ENCODE assay signal across 1 cellular context in genomic region chr17:82751571-82752370, GRCh38.
TF ChIP-seq lines count a peak whose summit lies in the region.

TBCD (plus strand) TSS chr17:82752065; CDS start chr17:82752194, 129 bp downstream.

TF ChIP-seq in K562, 482 proteins besides CTCF, POLR2A, EP300 and RAD21 (continued from another document and continues in another):
- TF ChIP-seq PBX2 (CRISPR knock-in tag; IDR thresholded peaks at IDR 0.05; ENCODE audit: low read depth) (no peak), PBX2 (tag; conservative IDR thresholded peaks at IDR 0.05; ENCODE audit: low read depth) (no peak), ZNF57 (CRISPR knock-in tag; IDR thresholded peaks at IDR 0.05) (no peak), POLR2B (IDR thresholded peaks at IDR 0.05; ENCODE audit: low read depth, partially characterized antibody) (peak; percentile 26), LARP7 (IDR thresholded peaks at IDR 0.05) (no peak), TFAP4 (CRISPR knock-in tag; IDR thresholded peaks at IDR 0.05; ENCODE audit: borderline replicate concordance) (peak; percentile 79), ETS1 (conservative IDR thresholded peaks at IDR 0.05; ENCODE audit: control insufficient read depth, low read depth, low read length) (peak; percentile 33; the same call in 1 of the 2 replicates), TAF1 (IDR thresholded peaks at IDR 0.05; ENCODE audit: control insufficient read depth, extremely low read depth, insufficient read depth, low read length, severe bottlenecking) (no peak), ARID2 (IDR thresholded peaks at IDR 0.05) (no peak), ZNF184 (CRISPR knock-in tag; IDR thresholded peaks at IDR 0.05) (no peak), TFE3 (CRISPR knock-in tag; IDR thresholded peaks at IDR 0.05) (no peak), SAFB (IDR thresholded peaks at IDR 0.05; ENCODE audit: borderline replicate concordance, low read depth, low read length) (peak; percentile 94), TAF9B (IDR thresholded peaks at IDR 0.05; ENCODE audit: partially characterized antibody) (no peak), DLX4 (CRISPR knock-in tag; IDR thresholded peaks at IDR 0.05) (no peak), PPARD (CRISPR knock-in tag; IDR thresholded peaks at IDR 0.05) (no peak), SMC3 (conservative IDR thresholded peaks at IDR 0.05; ENCODE audit: insufficient read depth, low read depth, low read length) (no peak), CBX1 (IDR thresholded peaks at IDR 0.05; ENCODE audit: low read depth) (no peak), ZBTB40 (IDR thresholded peaks at IDR 0.05) (peak; percentile 18; the same call in 1 of the 2 replicates), ZBTB40 (CRISPR knock-in tag; IDR thresholded peaks at IDR 0.05) (no peak), RBM14 (IDR thresholded peaks at IDR 0.05; ENCODE audit: borderline replicate concordance, insufficient read depth, low read depth, low read length) (no peak), NFIX (CRISPR knock-in tag; IDR thresholded peaks at IDR 0.05; ENCODE audit: low read depth) (no peak), GTF2E2 (tag; IDR thresholded peaks at IDR 0.05) (no peak), KLF13 (tag; IDR thresholded peaks at IDR 0.05; ENCODE audit: borderline replicate concordance, low read depth) (peak; percentile 78; the same call in 1 of the 2 replicates), EZH2 (IDR thresholded peaks at IDR 0.05; ENCODE audit: borderline replicate concordance, low read depth, low read length) (no peak), SAP30 (IDR thresholded peaks at IDR 0.05; ENCODE audit: borderline replicate concordance, insufficient read depth, low read depth, low read length, poor library complexity, severe bottlenecking) (peak; percentile 55), MED1 (CRISPR knock-in tag; IDR thresholded peaks at IDR 0.05; ENCODE audit: borderline replicate concordance) (no peak), ZNF512 (tag; IDR thresholded peaks at IDR 0.05) (no peak)
